ENCODE assay signal across 30 cellular contexts in genomic region chr13:21661510-21661909, GRCh38. TPM values are rescaled to one million over a fixed set of nuclear protein-coding genes. Genes with fewer than 3 reads are reported as not detected.
"Had no signal": no experiment of that assay in that cellular context is flagged by ENCODE, and none has a peak within 500 bp of the region (broad histone marks: within the 10 kb centered on the region; RNA-seq: fewer than 3 reads in every experiment).

No MANE protein-coding gene starts in this region.

- H3K27ac Mint-ChIP-seq: naive thymus-derived CD8-positive, alpha-beta T cell; natural killer cell treated with Interleukin-12 subunit alpha and Interleukin-12 subunit beta and Interleukin-15 and Interleukin-18, amount 100 ng/mL, for 72 hours; nephron progenitor cell; stimulated activated effector memory CD8-positive, alpha-beta T cell treated with anti-CD3 and anti-CD28 coated beads, Interleukin-12 subunit alpha, Interleukin-12 subunit beta, amount 100 ng/mL, for 72 hours; stimulated activated naive B cell treated with anti-CD40 and anti-IgM and Interleukin-4, amounts not matched to agents 10 μg/mL and 1 μg/mL and 100 μg/mL, for 72 hours; stimulated activated naive CD8-positive, alpha-beta T cell treated with anti-CD3 and anti-CD28 coated beads, Interleukin-15, Interleukin-2, amounts not matched to agents 100 ng/mL and 50 ng/mL, for 24 hours had no signal

- H3K27ac ChIP-seq: neutrophil, pancreas, prostate gland, right atrium auricular region, right lobe of liver, sigmoid colon, spleen, stomach, thoracic aorta, thyroid gland, tibial nerve, upper lobe of left lung, vagina had no signal

- H3K36me3 ChIP-seq: neutrophil, pancreas, prostate gland, right atrium auricular region, right lobe of liver, sigmoid colon, spleen, stomach, thoracic aorta, thyroid gland, tibial nerve, upper lobe of left lung, vagina had no signal

- H3K4me3 Mint-ChIP-seq: naive thymus-derived CD8-positive, alpha-beta T cell; natural killer cell treated with Interleukin-12 subunit alpha and Interleukin-12 subunit beta and Interleukin-15 and Interleukin-18, amount 100 ng/mL, for 72 hours; nephron progenitor cell; neural crest cell; stimulated activated effector memory CD8-positive, alpha-beta T cell treated with anti-CD3 and anti-CD28 coated beads, Interleukin-12 subunit alpha, Interleukin-12 subunit beta, amount 100 ng/mL, for 72 hours; stimulated activated naive B cell treated with anti-CD40 and anti-IgM and Interleukin-4, amounts not matched to agents 10 μg/mL and 1 μg/mL and 100 μg/mL, for 72 hours; stimulated activated naive CD8-positive, alpha-beta T cell treated with anti-CD3 and anti-CD28 coated beads, Interleukin-15, Interleukin-2, amounts not matched to agents 100 ng/mL and 50 ng/mL, for 24 hours had no signal

- H3K9me3 Mint-ChIP-seq: natural killer cell treated with Interleukin-12 subunit alpha and Interleukin-12 subunit beta and Interleukin-15 and Interleukin-18, amount 100 ng/mL, for 72 hours; stimulated activated effector memory CD8-positive, alpha-beta T cell treated with anti-CD3 and anti-CD28 coated beads, Interleukin-12 subunit alpha, Interleukin-12 subunit beta, amount 100 ng/mL, for 72 hours had no signal

- H3K36me3 Mint-ChIP-seq: natural killer cell treated with Interleukin-12 subunit alpha and Interleukin-12 subunit beta and Interleukin-15 and Interleukin-18, amount 100 ng/mL, for 72 hours; stimulated activated effector memory CD8-positive, alpha-beta T cell treated with anti-CD3 and anti-CD28 coated beads, Interleukin-12 subunit alpha, Interleukin-12 subunit beta, amount 100 ng/mL, for 72 hours; stimulated activated naive B cell treated with anti-CD40 and anti-IgM and Interleukin-4, amounts not matched to agents 10 μg/mL and 1 μg/mL and 100 μg/mL, for 72 hours had no signal

- H3K4me3 ChIP-seq: pancreas, prostate gland, right atrium auricular region, right lobe of liver, sigmoid colon, smooth muscle cell, spleen, stomach, thoracic aorta, thyroid gland, tibial nerve, upper lobe of left lung, vagina had no signal

- DNase-seq: naive thymus-derived CD8-positive, alpha-beta T cell; nephron progenitor cell; nucleus accumbens; pancreas; retina; right lobe of liver; sigmoid colon; spleen; stimulated activated CD4-positive, alpha-beta T cell treated with anti-CD3 and anti-CD28 coated beads, Interleukin-12 subunit alpha, Interleukin-12 subunit beta, amount 100 ng/mL, for 4 hours; stimulated activated CD4-positive, alpha-beta T cell treated with anti-CD3 and anti-CD28 coated beads, Interleukin-1b, Interleukin-23, amount 100 ng/mL, for 48 hours; stimulated activated CD4-positive, alpha-beta T cell treated with anti-CD3 and anti-CD28 coated beads, Interleukin-4, amount 100 ng/mL, for 1 hour; stimulated activated naive B cell treated with anti-CD40 and anti-IgM and Interleukin-4, amounts not matched to agents 10 μg/mL and 1 μg/mL and 100 μg/mL, for 72 hours; stimulated activated naive CD4-positive, alpha-beta T cell treated with Interleukin-2 at 50 U/mL for 16 hours; stomach; thyroid gland; trophoblast cell; upper lobe of left lung had no signal

- ATAC-seq: naive thymus-derived CD8-positive, alpha-beta T cell; natural killer cell treated with Interleukin-12 subunit alpha and Interleukin-12 subunit beta and Interleukin-15 and Interleukin-18, amount 100 ng/mL, for 72 hours; pancreas; stimulated activated effector memory CD8-positive, alpha-beta T cell treated with anti-CD3 and anti-CD28 coated beads, Interleukin-12 subunit alpha, Interleukin-12 subunit beta, amount 100 ng/mL, for 72 hours; stimulated activated naive B cell treated with anti-CD40 and anti-IgM and Interleukin-4, amounts not matched to agents 10 μg/mL and 1 μg/mL and 100 μg/mL, for 72 hours had no signal

- H3K4me2 ChIP-seq: smooth muscle cell had no signal

- H3K4me1 Mint-ChIP-seq: naive thymus-derived CD8-positive, alpha-beta T cell; nephron progenitor cell; neural crest cell; stimulated activated effector memory CD8-positive, alpha-beta T cell treated with anti-CD3 and anti-CD28 coated beads, Interleukin-12 subunit alpha, Interleukin-12 subunit beta, amount 100 ng/mL, for 72 hours; stimulated activated naive B cell treated with anti-CD40 and anti-IgM and Interleukin-4, amounts not matched to agents 10 μg/mL and 1 μg/mL and 100 μg/mL, for 72 hours had no signal

- H3K9me3 ChIP-seq: neutrophil, pancreas, prostate gland, right lobe of liver, thoracic aorta, thyroid gland, upper lobe of left lung, vagina had no signal

- H3K4me1 ChIP-seq: pancreas, prostate gland, right atrium auricular region, right lobe of liver, sigmoid colon, spleen, stomach, thyroid gland, tibial nerve, vagina had no signal

- H3K27me3 ChIP-seq: right atrium auricular region, right lobe of liver, thyroid gland, upper lobe of left lung, vagina had no signal

RNA-seq across cellular contexts. Expression of gene FGF9, which starts 9.4 kb away (rescaled TPM):
- total RNA-seq: osteocyte, pulmonary artery endothelial cell, right lobe of liver, smooth muscle cell had no signal
